In genomic region chr16:396605-397004, GRCh38 we compare ENCODE assay signal across 8 cellular contexts. TPM values are rescaled to one million over a fixed set of nuclear protein-coding genes. Genes with fewer than 3 reads are reported as not detected.
DNase-seq lines count a peak whose midpoint lies in the region; TF ChIP-seq lines count a peak whose summit lies in the region.

No MANE protein-coding gene starts in this region.

- CTCF ChIA-PET in activated CD4-positive, alpha-beta T cell treated with anti-CD3 and anti-CD28 coated beads, Interleukin-2, amount 10 ng/mL, durations not matched to agents 7 days and 5 days (lab: Charles Lee): no interaction called here

- peaks cover 35% of the 10 kb centered on the region for H3F3A ChIP-seq in smooth muscle cell (ENCODE audit: low read depth)

- H3K36me3 Mint-ChIP-seq in activated CD4-positive, alpha-beta T cell treated with anti-CD3 and anti-CD28 coated beads, Interleukin-2, amount 10 ng/mL, durations not matched to agents 7 days and 5 days (ENCODE audit: low read depth): no peaks in the 10 kb centered on the region

- H3K4me3 Mint-ChIP-seq in activated CD4-positive, alpha-beta T cell treated with anti-CD3 and anti-CD28 coated beads, Interleukin-2, amount 10 ng/mL, durations not matched to agents 7 days and 5 days: peak overlapping the region; percentile 76

- peaks cover 36% of the 10 kb centered on the region for H3K4me1 Mint-ChIP-seq in activated CD4-positive, alpha-beta T cell treated with anti-CD3 and anti-CD28 coated beads, Interleukin-2, amount 10 ng/mL, durations not matched to agents 7 days and 5 days

- no peaks in the 10 kb centered on the region for H3K9me3 ChIP-seq in ascending aorta
- peaks cover 4% of the 10 kb centered on the region for H3K9me3 ChIP-seq in iPS-18c (ENCODE audit: control insufficient read depth, insufficient read depth, low read length)
- no peaks in the 10 kb centered on the region for H3K9me3 ChIP-seq in smooth muscle cell (replicated peaks; ENCODE audit: low read depth)

- H3K4me1 ChIP-seq in ascending aorta: peaks cover 4 to 7% of the 10 kb centered on the region in 2 donors
- peaks cover 4% of the 10 kb centered on the region for H3K4me1 ChIP-seq in smooth muscle cell (ENCODE audit: low read depth)

- intact Hi-C loops in ascending aorta (cut with DNase I): loop anchor here (2.0 to 10.0 kb wide), 2 partner anchors 14 to 268 kb away; partner anchors contain the start of gene RHOT2

- peaks cover 6% of the 10 kb centered on the region for H3K79me2 ChIP-seq in smooth muscle cell (ENCODE audit: low read depth)

- DNase-seq in activated CD4-positive, alpha-beta T cell treated with anti-CD3 and anti-CD28 coated beads, Interleukin-2, amount 10 ng/mL, durations not matched to agents 7 days and 5 days: no peak
- no peak for DNase-seq in activated CD4-positive, alpha-beta T cell treated with anti-CD3 and anti-CD28 coated beads for 1 hour
- peak; percentile 37 to 55 for DNase-seq in NCI-H1930 (lab: John Stamatoyannopoulos, UW)
- no peak for DNase-seq in ascending aorta (ENCODE audit: low spot score in 2 of 2)
- peak; percentile 31 for DNase-seq in smooth muscle cell (lab: John Stamatoyannopoulos, UW; ENCODE audit: unreplicated experiment)
- DNase-seq in NCI-H774 (lab: John Stamatoyannopoulos, UW): no peak
- no peak for DNase-seq in Ammon's horn (ENCODE audit: low spot score)

- 3% methylated on average over 22 of the region's 22 CpGs for WGBS in smooth muscle cell (ENCODE audit: low lambda C conversion rate)

- no peaks in the 10 kb centered on the region for H3K9me3 Mint-ChIP-seq in activated CD4-positive, alpha-beta T cell treated with anti-CD3 and anti-CD28 coated beads, Interleukin-2, amount 10 ng/mL, durations not matched to agents 7 days and 5 days

- peak overlapping the region; percentile 44 for H2AFZ ChIP-seq in smooth muscle cell (ENCODE audit: low read depth)

- POLR2A ChIA-PET in activated CD4-positive, alpha-beta T cell treated with anti-CD3 and anti-CD28 coated beads, Interleukin-2, amount 10 ng/mL, durations not matched to agents 7 days and 5 days (lab: Charles Lee): no interaction called here

- H3K27ac Mint-ChIP-seq in activated CD4-positive, alpha-beta T cell treated with anti-CD3 and anti-CD28 coated beads, Interleukin-2, amount 10 ng/mL, durations not matched to agents 7 days and 5 days: peak overlapping the region; percentile 54

- H4K20me1 ChIP-seq in smooth muscle cell (ENCODE audit: low read depth): no peaks in the 10 kb centered on the region

- H3K36me3 ChIP-seq in ascending aorta: no peaks in the 10 kb centered on the region
- H3K36me3 ChIP-seq in smooth muscle cell (ENCODE audit: low read depth): no peaks in the 10 kb centered on the region

- H3K4me3 ChIP-seq in ascending aorta: peak overlapping the region; percentile 79 to 95
- H3K4me3 ChIP-seq in iPS-18c (ENCODE audit: insufficient read depth, low read depth, low read length): peak overlapping the region; percentile 31; the same call in 1 of the 2 replicates
- H3K4me3 ChIP-seq in smooth muscle cell: peak overlapping the region; percentile 80

- H3K27me3 ChIP-seq in ascending aorta (no peaks in the 10 kb centered on the region), smooth muscle cell (ENCODE audit: low read depth) (no peaks in the 10 kb centered on the region)

- H3K4me2 ChIP-seq in smooth muscle cell: peak overlapping the region; percentile 80

- H3K27me3 Mint-ChIP-seq in activated CD4-positive, alpha-beta T cell treated with anti-CD3 and anti-CD28 coated beads, Interleukin-2, amount 10 ng/mL, durations not matched to agents 7 days and 5 days: peaks cover 10% of the 10 kb centered on the region

- H3K27ac ChIP-seq in ascending aorta (peak overlapping the region; percentile 58 to 88), smooth muscle cell (ENCODE audit: low read depth) (peak overlapping the region; percentile 31)

- H3K9ac ChIP-seq in smooth muscle cell (ENCODE audit: low read depth): no peak overlapping the region

- TF ChIP-seq CTCF in ascending aorta (IDR thresholded peaks at IDR 0.05) (no peak), smooth muscle cell (IDR thresholded peaks at IDR 0.05; ENCODE audit: borderline replicate concordance, insufficient read depth, poor library complexity, severe bottlenecking) (no peak)

RNA-seq across cellular contexts. Expression of gene NME4, which starts 0.4 kb away (rescaled TPM):
- 10 to 100 TPM; 27.0 to 30.9 TPM for total RNA-seq in activated CD4-positive, alpha-beta T cell treated with anti-CD3 and anti-CD28 coated beads, Interleukin-2, amount 10 ng/mL, durations not matched to agents 7 days and 5 days
- 66.0 TPM for total RNA-seq in ascending aorta
- 189 and 218 TPM in 2 replicates for total RNA-seq in smooth muscle cell
- polyA plus RNA-seq in smooth muscle cell: 421 and 523 TPM in 2 replicates

RNA-seq across cellular contexts. Expression of gene DECR2, which starts 5.1 kb away (rescaled TPM):
- total RNA-seq in activated CD4-positive, alpha-beta T cell treated with anti-CD3 and anti-CD28 coated beads, Interleukin-2, amount 10 ng/mL, durations not matched to agents 7 days and 5 days: 1 to 10 TPM; 5.3 to 6.9 TPM
- 44.0 TPM for total RNA-seq in ascending aorta
- total RNA-seq in smooth muscle cell: 7.3 and 18.2 TPM in 2 replicates
- polyA plus RNA-seq in smooth muscle cell: 15.4 and 21.2 TPM in 2 replicates

RNA-seq across cellular contexts. Expression of gene PGAP6, which starts 14.8 kb away (rescaled TPM):
- total RNA-seq in activated CD4-positive, alpha-beta T cell treated with anti-CD3 and anti-CD28 coated beads, Interleukin-2, amount 10 ng/mL, durations not matched to agents 7 days and 5 days: 10 to 100 TPM; 85.2 to 99.2 TPM
- total RNA-seq in ascending aorta: 47.6 TPM
- total RNA-seq in smooth muscle cell: 53.6 and 57.1 TPM in 2 replicates
- polyA plus RNA-seq in smooth muscle cell: 80.0 and 99.9 TPM in 2 replicates

RNA-seq across cellular contexts. Expression of gene MRPL28, which starts 26.3 kb away (rescaled TPM):
- 10 to 100 TPM; 78.4 to 80.0 TPM for total RNA-seq in activated CD4-positive, alpha-beta T cell treated with anti-CD3 and anti-CD28 coated beads, Interleukin-2, amount 10 ng/mL, durations not matched to agents 7 days and 5 days
- total RNA-seq in ascending aorta (47.8 TPM), smooth muscle cell (80.8 and 84.6 TPM in 2 replicates)
- 155 and 160 TPM in 2 replicates for polyA plus RNA-seq in smooth muscle cell

RNA-seq across cellular contexts. Expression of gene RAB11FIP3, which starts 28.8 kb away (rescaled TPM):
- 10 to 100 TPM; 22.7 to 26.0 TPM for total RNA-seq in activated CD4-positive, alpha-beta T cell treated with anti-CD3 and anti-CD28 coated beads, Interleukin-2, amount 10 ng/mL, durations not matched to agents 7 days and 5 days
- total RNA-seq in ascending aorta: 47.0 TPM
- total RNA-seq in smooth muscle cell: 9.0 and 19.5 TPM in 2 replicates
- 20.4 and 25.7 TPM in 2 replicates for polyA plus RNA-seq in smooth muscle cell

Comparison
In these comparisons a context has a peak if more than half of its experiments do, and no peak if none do; other contexts are left out.
1. DNase-seq: peak in NCI-H1930 (2 of 2) and smooth muscle cell (single experiment); none in activated CD4-positive, alpha-beta T cell treated with anti-CD3 and anti-CD28 coated beads, Interleukin-2, amount 10 ng/mL, durations not matched to agents 7 days and 5 days (single experiment), activated CD4-positive, alpha-beta T cell treated with anti-CD3 and anti-CD28 coated beads for 1 hour (single experiment), ascending aorta (0 of 2), NCI-H774 (single experiment) and Ammon's horn (single experiment).
2. H3K4me3 ChIP-seq: peak in every context shown above with its lines; median percentile 87 in ascending aorta; 80 in smooth muscle cell; 31 in iPS-18c.